ENCODE assay signal across 8 cellular contexts in genomic region chr19:48255376-48256303, GRCh38. TPM values are rescaled to one million over a fixed set of nuclear protein-coding genes. Genes with fewer than 3 reads are reported as not detected.
DNase-seq lines count a peak whose midpoint lies in the region; ATAC-seq, FAIRE-seq and TF ChIP-seq lines count a peak whose summit lies in the region.

CARD8 (minus strand) TSS chr19:48255912; CDS start chr19:48241020, 14,892 bp downstream.

- FAIRE-seq in H1 (lab: Jason Lieb, UNC) = no peak

- peak within 1 kb of the TSS; percentile 73 for H2BK5ac ChIP-seq in H1 (ENCODE audit: low read depth, low read length)

- POLR2A ChIA-PET in activated CD8-positive, alpha-beta memory T cell treated with anti-CD3 and anti-CD28 coated beads for 36 hours (lab: Charles Lee) = interaction anchor here (0.6 to 1.6 kb wide), 4 partner anchors 11 to 238 kb away, joined by 3 to 9 read pairs (median 4); no protein-coding TSS in a partner anchor
- POLR2A ChIA-PET in H1 (lab: Charles Lee; ENCODE audit: partially characterized antibody) = interaction anchor here (0.6 to 1.2 kb wide), 6 partner anchors 9 to 79 kb away, joined by 3 to 7 read pairs (median 3); no protein-coding TSS in a partner anchor

- H3K4me2 ChIP-seq in BLaER1 treated with 17β-estradiol and CSF1 and Interleukin-3, amounts not matched to agents 10 nM and 100 nM = peak within 1 kb of the TSS; percentile 81 to 99 (median 90)
- H3K4me2 ChIP-seq in H1 (ENCODE audit: insufficient read depth in 1 of 2, low read depth in 2 of 2, low read length in 2 of 2) = peak within 1 kb of the TSS; percentile 64 to 81

- TF ChIP-seq EP300 in H1 (IDR thresholded peaks at IDR 0.05; ENCODE audit: borderline replicate concordance in 1 of 2, low read depth in 2 of 2, low read length in 2 of 2) = no peak

- no peaks in the 10 kb centered on the region for H3K79me1 ChIP-seq in H1 (ENCODE audit: low read depth, low read length)

- peaks cover 69 to 88% (median 76%) of the 10 kb centered on the region in 10 experiments for H3K4me1 ChIP-seq in BLaER1 treated with 17β-estradiol and CSF1 and Interleukin-3, amounts not matched to agents 10 nM and 100 nM
- H3K4me1 ChIP-seq in H1 (replicated peaks in 1 of 4; ENCODE audit: control insufficient read depth in 3 of 4, insufficient read depth in 4 of 4, low read length in 3 of 4) = no peaks in the 10 kb centered on the region

- H3K4me3 ChIP-seq in BLaER1 treated with 17β-estradiol and CSF1 and Interleukin-3, amounts not matched to agents 10 nM and 100 nM = peak within 1 kb of the TSS; percentile 55 to 75 (median 68)
- peak within 1 kb of the TSS; percentile 66 to 83 (median 78) for H3K4me3 ChIP-seq in H1 (ENCODE audit: extremely low read depth in 1 of 4, insufficient read depth in 2 of 4, low read depth in 3 of 4, low read length in 4 of 4)

- peak within 1 kb of the TSS; percentile 3 for H4K91ac ChIP-seq in H1 (replicated peaks; ENCODE audit: insufficient read length, low read length)

- no peak for TF ChIP-seq CTCF in H1 (IDR thresholded peaks at IDR 0.05; ENCODE audit: control extremely low read depth in 1 of 3, insufficient read depth in 1 of 3, low read depth in 1 of 3, low read length in 3 of 3)

- H3K4ac ChIP-seq in H1 (replicated peaks; ENCODE audit: insufficient read length, low read depth, low read length) = no peak within 1 kb of the TSS

- H3K23me2 ChIP-seq in H1 (ENCODE audit: low read depth, low read length) = no peaks in the 10 kb centered on the region

- peak; percentile 75 for ATAC-seq in GM19395 (IDR thresholded peaks at IDR 0.05; ENCODE audit: unreplicated experiment)

- no peaks in the 10 kb centered on the region for H3K27me3 ChIP-seq in BLaER1 treated with 17β-estradiol and CSF1 and Interleukin-3, amounts not matched to agents 10 nM and 100 nM
- no peaks in the 10 kb centered on the region for H3K27me3 ChIP-seq in H1 (replicated peaks in 1 of 4; ENCODE audit: control insufficient read depth in 3 of 4, extremely low read depth in 1 of 4, insufficient read depth in 3 of 4, low read length in 3 of 4)

- no peak for TF ChIP-seq RAD21 in H1 (IDR thresholded peaks at IDR 0.05 in 1 of 2, conservative IDR thresholded peaks at IDR 0.05 in 1 of 2; ENCODE audit: low read depth in 2 of 2, low read length in 2 of 2)

- peaks cover 0 to 5% of the 10 kb centered on the region in 2 experiments; a peak in 1 of 4 replicates for H3K79me2 ChIP-seq in H1 (ENCODE audit: control insufficient read depth in 1 of 2, insufficient read depth in 2 of 2, low read length in 2 of 2)

- H3K36me3 ChIP-seq in BLaER1 treated with 17β-estradiol and CSF1 and Interleukin-3, amounts not matched to agents 10 nM and 100 nM = peaks cover 0 to 5% (median 0%) of the 10 kb centered on the region in 11 experiments; a peak in 2 of 22 replicates
- H3K36me3 ChIP-seq in H1 (ENCODE audit: control insufficient read depth in 2 of 4, insufficient read depth in 4 of 4, low read length in 3 of 4) = no peaks in the 10 kb centered on the region; a peak in 1 of 8 replicates

- DNase-seq in HT-29 (ENCODE audit: low spot score) (peak; percentile 95), NOMO-1 treated with DMSO at 0.1 percent for 48 hours (lab: John Stamatoyannopoulos, UW; ENCODE audit: unreplicated experiment) (peak; percentile 98), H1 (ENCODE audit: low read depth in 1 of 2, low spot score in 2 of 2) (peak; percentile 53 to 70), medulla oblongata (ENCODE audit: extremely low spot score) (peak; percentile 96)
- peak; percentile 57 to 74 (median 62) for DNase-seq in stimulated activated CD4-positive, alpha-beta T cell treated with anti-CD3 and anti-CD28 coated beads, TNF-alpha, amount 100 ng/mL, for 48 hours (ENCODE audit: low read depth in 3 of 3)

- no peak within 1 kb of the TSS for H3K14ac ChIP-seq in H1 (ENCODE audit: insufficient read length)

- peak within 1 kb of the TSS; percentile 47; the same call in 1 of the 2 replicates for H2BK15ac ChIP-seq in H1 (ENCODE audit: low read length)

- no peak within 1 kb of the TSS for H2BK20ac ChIP-seq in H1 (ENCODE audit: low read length)

- H3K56ac ChIP-seq in H1 (replicated peaks; ENCODE audit: insufficient read length, low read depth, low read length) = no peak within 1 kb of the TSS

- CTCF ChIA-PET in activated CD8-positive, alpha-beta memory T cell treated with anti-CD3 and anti-CD28 coated beads for 36 hours (lab: Charles Lee) = interaction anchor here (1.5 to 1.9 kb wide), 2 partner anchors 10 to 51 kb away, joined by 4 to 6 read pairs; no protein-coding TSS in a partner anchor
- CTCF ChIA-PET in H1 (lab: Charles Lee; ENCODE audit: partially characterized antibody) = interaction anchor here (0.7 to 3.3 kb wide), 6 partner anchors 9 to 61 kb away, joined by 3 to 9 read pairs (median 4); no protein-coding TSS in a partner anchor

- peaks cover 0 to 2% (median 0%) of the 10 kb centered on the region in 11 experiments; a peak in 1 of 22 replicates for H3K9me3 ChIP-seq in BLaER1 treated with 17β-estradiol and CSF1 and Interleukin-3, amounts not matched to agents 10 nM and 100 nM (replicated peaks in 1 of 11)
- peaks cover 0 to 5% of the 10 kb centered on the region in 2 experiments; a peak in 1 of 4 replicates for H3K9me3 ChIP-seq in H1 (ENCODE audit: insufficient read depth in 2 of 2, low read depth in 1 of 2, low read length in 1 of 2)

- no peak within 1 kb of the TSS for H2AK5ac ChIP-seq in H1 (ENCODE audit: low read depth, low read length)

- H3K23ac ChIP-seq in H1 (ENCODE audit: insufficient read length) = no peak within 1 kb of the TSS

- H2BK120ac ChIP-seq in H1 (replicated peaks; ENCODE audit: low read depth, low read length) = no peak within 1 kb of the TSS

- H4K20me1 ChIP-seq in BLaER1 treated with 17β-estradiol and CSF1 and Interleukin-3, amounts not matched to agents 10 nM and 100 nM = no peaks in the 10 kb centered on the region
- H4K20me1 ChIP-seq in H1 (replicated peaks in 1 of 2; ENCODE audit: control insufficient read depth in 1 of 2, insufficient read depth in 2 of 2, low read length in 2 of 2) = no peaks in the 10 kb centered on the region

- H2BK12ac ChIP-seq in H1 (ENCODE audit: low read depth, low read length) = peak within 1 kb of the TSS; percentile 53; the same call in 1 of the 2 replicates

- peak; percentile 62 to 87 for TF ChIP-seq POLR2A in H1 (IDR thresholded peaks at IDR 0.05; ENCODE audit: control extremely low read depth in 1 of 2, low read depth in 2 of 2, low read length in 2 of 2)

- H3K18ac ChIP-seq in H1 (ENCODE audit: extremely low read depth, low read length) = peak within 1 kb of the TSS; percentile 88; the same call in 1 of the 2 replicates

- peak within 1 kb of the TSS; percentile 99 for H2AFZ ChIP-seq in H1 (ENCODE audit: low read length)

- peak within 1 kb of the TSS; percentile 71; the same call in 1 of the 2 replicates for H4K8ac ChIP-seq in H1 (ENCODE audit: extremely low read depth, insufficient read depth, low read length)

- H3K9ac ChIP-seq in BLaER1 treated with 17β-estradiol and CSF1 and Interleukin-3, amounts not matched to agents 10 nM and 100 nM = peak within 1 kb of the TSS; percentile 89 to 98 (median 95)
- peak within 1 kb of the TSS in 3 of 4 experiments; percentile 70 to 92 (median 81); a peak in 6 of 7 replicates for H3K9ac ChIP-seq in H1 (replicated peaks in 1 of 4; ENCODE audit: extremely low read depth in 1 of 4, low read depth in 3 of 4, low read length in 3 of 4)

- 17% methylated on average over 15 of the region's 15 CpGs; no CpG with 5 or more reads in 1 of the 2 experiments for WGBS in H1 (ENCODE audit: extremely low coverage in 1 of 2, insufficient coverage in 1 of 2, insufficient read length in 1 of 2, insufficient replicate concordance in 2 of 2, low coverage in 1 of 2, low lambda C conversion rate in 2 of 2, missing lambda C conversion rate in 1 of 2), 2 experiments

- H3K27ac ChIP-seq in BLaER1 treated with 17β-estradiol and CSF1 and Interleukin-3, amounts not matched to agents 10 nM and 100 nM = peak within 1 kb of the TSS; percentile 92 to 99 (median 97)
- H3K27ac ChIP-seq in H1 (ENCODE audit: low read depth, low read length) = peak within 1 kb of the TSS; percentile 74

- peak within 1 kb of the TSS; percentile 35 for H4K5ac ChIP-seq in H1 (ENCODE audit: insufficient read length, low read depth, low read length)

TF ChIP-seq in H1, 55 proteins besides CTCF, POLR2A, EP300 and RAD21 (continues in another document):
- TF ChIP-seq ATF2 (IDR thresholded peaks at IDR 0.05; ENCODE audit: low read length) = no peak; the same call in none of the 2 replicates
- TF ChIP-seq CHD2 (IDR thresholded peaks at IDR 0.05; ENCODE audit: low read length) = no peak
- TF ChIP-seq BACH1 (IDR thresholded peaks at IDR 0.05; ENCODE audit: low read length) = no peak

RNA-seq across cellular contexts. Expression of gene CARD8, which starts in this region (rescaled TPM):
- total RNA-seq in HT-29 (2014; rRNA removed; shearing (Covaris generic)) = 7.8 and 8.2 TPM in 2 replicates
- 100 to 1,000 TPM; 123 to 125 TPM for total RNA-seq in activated CD8-positive, alpha-beta memory T cell treated with anti-CD3 and anti-CD28 coated beads for 36 hours
- total RNA-seq in H1 (2021; fragmentation: NEBNext Ultra II Directional; extraction: Animal tissue kit (Norgen Biotek cat#: 25700)) = 24.4 and 26.2 TPM in 2 replicates
- polyA plus RNA-seq in H1 (2011; rRNA removed) = 8.9 and 11.7 TPM in 2 replicates
- 14.9 TPM for polyA plus RNA-seq in H1 (2011; cell fraction: cytosol; rRNA removed)
- 30.3 TPM for polyA plus RNA-seq in H1 (2011; cell fraction: nucleus; rRNA removed)
- polyA plus RNA-seq in H1 (2012, experiment 1 of 2) = 17.1 to 23.6 TPM (median 19.8 TPM) in 4 replicates
- 4.2 TPM for polyA plus RNA-seq in H1 (2012, experiment 2 of 2)
- 18.2 TPM for polyA plus RNA-seq in H1 (2013, experiment 1 of 2)
- 17.6 TPM for polyA plus RNA-seq in H1 (2013, experiment 2 of 2)
- polyA minus RNA-seq in H1 (2011; rRNA and poly(A)+ RNA removed) = 15.2 and 15.4 TPM in 2 replicates
- 8.4 TPM for polyA minus RNA-seq in H1 (2011; cell fraction: cytosol; rRNA and poly(A)+ RNA removed)
- polyA minus RNA-seq in H1 (2011; cell fraction: nucleus; rRNA and poly(A)+ RNA removed) = 35.4 TPM

Comparison
In these comparisons a context has a peak if more than half of its experiments do, and no peak if none do; other contexts are left out.
1. Peak in every context shown above with its lines: DNase-seq, ATAC-seq, H3K4me3 ChIP-seq and H3K27ac ChIP-seq.